In the genomic region with DNA sequence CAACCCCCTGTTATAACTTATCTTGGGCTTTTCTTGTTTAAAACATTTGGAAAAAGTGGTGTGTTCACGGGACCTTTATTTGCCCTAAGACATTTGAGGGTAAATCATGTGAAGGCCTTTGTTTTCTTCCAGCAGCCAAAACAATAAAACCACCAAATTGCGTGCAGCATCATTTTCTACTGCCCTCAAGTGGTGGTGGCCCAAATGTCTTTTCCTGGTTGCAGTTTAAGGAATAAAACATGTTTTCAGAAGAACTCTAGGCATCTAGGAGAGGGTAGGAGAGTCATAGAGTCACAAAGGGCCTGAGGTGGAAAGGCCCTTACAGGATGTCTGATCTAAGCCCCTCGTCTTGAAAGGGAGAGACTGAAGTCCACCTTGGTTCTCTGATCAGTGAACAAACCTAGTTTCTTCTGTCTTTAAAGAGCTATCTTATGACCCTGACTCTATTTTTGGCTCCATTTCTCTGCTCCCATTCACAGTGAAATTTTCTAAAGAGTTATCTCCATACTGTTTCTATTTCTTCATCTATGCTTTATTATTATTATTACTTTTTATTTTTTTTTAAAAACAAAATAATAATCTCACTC, we compare ENCODE assay signal across 8 cellular contexts. TPM values are rescaled to one million over a fixed set of nuclear protein-coding genes. Genes with fewer than 3 reads are reported as not detected.
DNase-seq lines count a peak whose midpoint lies in the region; ATAC-seq and TF ChIP-seq lines count a peak whose summit lies in the region.

No MANE protein-coding gene starts in this region.

- no peaks in the 10 kb centered on the region for H3K4me1 ChIP-seq in CD8-positive, alpha-beta memory T cell (ENCODE audit: insufficient read depth, low read length)
- H3K4me1 ChIP-seq in GM23338 (ENCODE audit: insufficient read depth) (no peaks in the 10 kb centered on the region), OCI-LY1 (ENCODE audit: insufficient read depth, low read length, severe bottlenecking) (peaks cover 12% of the 10 kb centered on the region), adipocyte (ENCODE audit: control insufficient read depth, insufficient read depth, low read length) (peaks cover 7% of the 10 kb centered on the region), heart left ventricle (peaks cover 0 to 10% (median 6%) of the 10 kb centered on the region in 12 donors)

- peaks cover 8 to 14% (median 10%) of the 10 kb centered on the region in 3 donors for H3K4me1 Mint-ChIP-seq in CD8-positive, alpha-beta memory T cell
- H3K4me1 Mint-ChIP-seq in GM23338 = peaks cover 3% of the 10 kb centered on the region; the same call in 2 of the 3 replicates

- H2AFZ ChIP-seq in GM23338 (peak overlapping the region; percentile 91; the same call in 1 of the 2 replicates), OCI-LY1 (ENCODE audit: low read length) (peak overlapping the region; percentile 30; the same call in 1 of the 2 replicates)

- no peaks in the 10 kb centered on the region for H3K9me2 ChIP-seq in GM23338 (ENCODE audit: insufficient read depth)
- no peaks in the 10 kb centered on the region for H3K9me2 ChIP-seq in OCI-LY1 (ENCODE audit: low read depth, low read length)

- H3K79me2 ChIP-seq in GM23338 (replicated peaks; ENCODE audit: insufficient read depth) (no peaks in the 10 kb centered on the region), OCI-LY1 (ENCODE audit: insufficient read depth, low read length) (no peaks in the 10 kb centered on the region)

- POLR2A ChIA-PET in CD8-positive, alpha-beta memory T cell (lab: Charles Lee) = no interaction called here

- intact Hi-C loops in heart left ventricle (cut with DNase I) = loop anchor here in 3 of 10 donors (10.0 kb wide), 3 partner anchors 180 to 210 kb away; no protein-coding TSS in a partner anchor

- peak; percentile 12 to 67 (median 15) for DNase-seq in CD8-positive, alpha-beta memory T cell
- DNase-seq in GM23338 (ENCODE audit: low spot score) (peak; percentile 76), adipocyte (ENCODE audit: low read depth) (peak; percentile 90), heart left ventricle (peak in 3 of 5 donors; percentile 33 to 46 (median 42)), renal cortical epithelial cell (ENCODE audit: low read depth) (peak; percentile 74), GF-D8 (lab: John Stamatoyannopoulos, UW) (no peak)

- no peaks in the 10 kb centered on the region for H3K36me3 ChIP-seq in CD8-positive, alpha-beta memory T cell (ENCODE audit: insufficient read depth, low read length)
- H3K36me3 ChIP-seq in GM23338 (ENCODE audit: insufficient read depth) (no peaks in the 10 kb centered on the region), OCI-LY1 (ENCODE audit: insufficient read depth, low read length) (no peaks in the 10 kb centered on the region), adipocyte (ENCODE audit: control insufficient read depth, insufficient read depth, low read length, severe bottlenecking) (no peaks in the 10 kb centered on the region), heart left ventricle (no peaks in the 10 kb centered on the region)

- peaks cover 0 to under 1% (median 0%) of the 10 kb centered on the region in 3 donors for H3K36me3 Mint-ChIP-seq in CD8-positive, alpha-beta memory T cell
- H3K36me3 Mint-ChIP-seq in GM23338 (ENCODE audit: low read depth) = no peaks in the 10 kb centered on the region

- H3K9me3 ChIP-seq in CD8-positive, alpha-beta memory T cell (ENCODE audit: low read length) = no peaks in the 10 kb centered on the region
- H3K9me3 ChIP-seq in OCI-LY1 (ENCODE audit: low read length) (no peaks in the 10 kb centered on the region), adipocyte (ENCODE audit: control insufficient read depth, low read length) (no peaks in the 10 kb centered on the region), heart left ventricle (peaks cover 0 to 6% (median 0%) of the 10 kb centered on the region in 12 donors)

- CTCF ChIA-PET in CD8-positive, alpha-beta memory T cell (lab: Charles Lee) = interaction anchor here (0.6 to 2.5 kb wide), 10 partner anchors 8 to 1090 kb away, joined by 3 to 14 read pairs (median 4); partner anchors contain the start of gene EPS15

- H3K4me3 ChIP-seq in CD8-positive, alpha-beta memory T cell (ENCODE audit: low read length) = no peak overlapping the region
- no peak overlapping the region for H3K4me3 ChIP-seq in GM23338
- H3K4me3 ChIP-seq in OCI-LY1 (ENCODE audit: low read depth, low read length, poor library complexity, severe bottlenecking) = no peak overlapping the region
- H3K4me3 ChIP-seq in adipocyte (ENCODE audit: low read length) = no peak overlapping the region
- no peak overlapping the region for H3K4me3 ChIP-seq in heart left ventricle

- no peaks in the 10 kb centered on the region for H3K9me3 Mint-ChIP-seq in CD8-positive, alpha-beta memory T cell
- H3K9me3 Mint-ChIP-seq in GM23338 = no peaks in the 10 kb centered on the region; the same call in 2 of the 3 replicates

- no peaks in the 10 kb centered on the region for H3K27me3 Mint-ChIP-seq in CD8-positive, alpha-beta memory T cell
- H3K27me3 Mint-ChIP-seq in GM23338 (ENCODE audit: insufficient read depth, low read depth, poor library complexity) = no peaks in the 10 kb centered on the region

- no peak overlapping the region; the same call in 1 of the 2 replicates for H3K9ac ChIP-seq in OCI-LY1 (ENCODE audit: low read length)
- peak overlapping the region; percentile 56 for H3K9ac ChIP-seq in adipocyte (ENCODE audit: low read length)

- no peak overlapping the region for H3K27ac ChIP-seq in CD8-positive, alpha-beta memory T cell (ENCODE audit: low read depth, low read length)
- H3K27ac ChIP-seq in GM23338 (ENCODE audit: low read depth) (no peak overlapping the region), OCI-LY1 (ENCODE audit: low read depth, low read length, poor library complexity, severe bottlenecking) (peak overlapping the region; percentile 4), heart left ventricle (peak overlapping the region in 2 of 12 donors; percentile 6 to 16)

- H3K4me2 ChIP-seq in GM23338 = no peak overlapping the region
- no peak overlapping the region for H3K4me2 ChIP-seq in OCI-LY1 (ENCODE audit: low read length)

- TF ChIP-seq POLR2A in heart left ventricle (IDR thresholded peaks at IDR 0.05) = no peak

- H3K27me3 ChIP-seq in CD8-positive, alpha-beta memory T cell (ENCODE audit: insufficient read depth, low read length, poor library complexity, severe bottlenecking) = no peaks in the 10 kb centered on the region
- H3K27me3 ChIP-seq in GM23338 (ENCODE audit: insufficient read depth) (no peaks in the 10 kb centered on the region), OCI-LY1 (ENCODE audit: insufficient read depth, low read length) (no peaks in the 10 kb centered on the region), adipocyte (replicated peaks; ENCODE audit: control insufficient read depth, insufficient read depth, low read length) (no peaks in the 10 kb centered on the region), heart left ventricle (no peaks in the 10 kb centered on the region)

- ATAC-seq in GM23338 (peak; percentile 72), heart left ventricle (peak in 3 of 4 donors; percentile 24 to 67 (median 55)), GM21367 (IDR thresholded peaks at IDR 0.05; ENCODE audit: unreplicated experiment) (no peak)

- H3F3A ChIP-seq in GM23338 (replicated peaks; ENCODE audit: low read depth) (no peaks in the 10 kb centered on the region), OCI-LY1 (ENCODE audit: insufficient read depth, low read length) (no peaks in the 10 kb centered on the region)

- peak overlapping the region in 7 of 8 donors; percentile 34 to 87 (median 73) for H3K27ac Mint-ChIP-seq in CD8-positive, alpha-beta memory T cell
- no peak overlapping the region for H3K27ac Mint-ChIP-seq in GM23338

- 12 to 33% (median 17%) methylated on average over 3 of the region's 3 CpGs for WGBS in heart left ventricle, 4 donors

- peak overlapping the region in 1 of 7 donors; percentile 52 for H3K4me3 Mint-ChIP-seq in CD8-positive, alpha-beta memory T cell
- H3K4me3 Mint-ChIP-seq in GM23338 = no peak overlapping the region

- TF ChIP-seq CTCF in GM23338 (conservative IDR thresholded peaks at IDR 0.05; ENCODE audit: low read depth in 2 of 2) = peak; percentile 85 to 88
- TF ChIP-seq CTCF in OCI-LY1 (IDR thresholded peaks at IDR 0.05; ENCODE audit: low read length) = peak; percentile 93
- TF ChIP-seq CTCF in heart left ventricle (IDR thresholded peaks at IDR 0.05) = peak; percentile 53 to 83 (median 70)

- H4K20me1 ChIP-seq in GM23338 (replicated peaks; ENCODE audit: insufficient read depth) (no peaks in the 10 kb centered on the region), OCI-LY1 (ENCODE audit: insufficient read depth, low read length) (no peaks in the 10 kb centered on the region)

TF ChIP-seq in GM23338, 12 proteins besides CTCF, POLR2A, EP300 and RAD21 (continues in another document):
- TF ChIP-seq, protein P1, sequence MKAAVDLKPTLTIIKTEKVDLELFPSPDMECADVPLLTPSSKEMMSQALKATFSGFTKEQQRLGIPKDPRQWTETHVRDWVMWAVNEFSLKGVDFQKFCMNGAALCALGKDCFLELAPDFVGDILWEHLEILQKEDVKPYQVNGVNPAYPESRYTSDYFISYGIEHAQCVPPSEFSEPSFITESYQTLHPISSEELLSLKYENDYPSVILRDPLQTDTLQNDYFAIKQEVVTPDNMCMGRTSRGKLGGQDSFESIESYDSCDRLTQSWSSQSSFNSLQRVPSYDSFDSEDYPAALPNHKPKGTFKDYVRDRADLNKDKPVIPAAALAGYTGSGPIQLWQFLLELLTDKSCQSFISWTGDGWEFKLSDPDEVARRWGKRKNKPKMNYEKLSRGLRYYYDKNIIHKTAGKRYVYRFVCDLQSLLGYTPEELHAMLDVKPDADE (IDR thresholded peaks at IDR 0.05) = no peak
- TF ChIP-seq JUNB (IDR thresholded peaks at IDR 0.05; ENCODE audit: unreplicated experiment) (no peak), EZH2 (IDR thresholded peaks at IDR 0.05; ENCODE audit: low read depth, unreplicated experiment) (no peak), STAT1 (IDR thresholded peaks at IDR 0.05; ENCODE audit: unreplicated experiment) (no peak), NANOG (IDR thresholded peaks at IDR 0.05; ENCODE audit: borderline replicate concordance) (no peak), CREB1 (CRISPR knock-in tag; IDR thresholded peaks at IDR 0.05; ENCODE audit: low read depth) (no peak), EZH2phosphoT487 (IDR thresholded peaks at IDR 0.05; ENCODE audit: unreplicated experiment) (no peak), ZNF331 (CRISPR knock-in tag; IDR thresholded peaks at IDR 0.05; ENCODE audit: low read depth) (no peak), ZNF114 (CRISPR knock-in tag; IDR thresholded peaks at IDR 0.05) (no peak)

RNA-seq across cellular contexts. Expression of gene EPS15, which starts 16.0 kb away (rescaled TPM):
- 100 to 1,000 TPM; 108 to 112 TPM for total RNA-seq in CD8-positive, alpha-beta memory T cell
- 59.6 TPM for polyA plus RNA-seq in CD8-positive, alpha-beta memory T cell
- 76.5 and 86.1 TPM in 2 replicates for total RNA-seq in GM23338 (2014; rRNA removed; shearing (Covaris generic))
- polyA plus RNA-seq in GM23338 (2016; fragmentation: Nextera tagmentation; extraction: Ambion mirVana) (24.9 and 31.0 TPM in 2 replicates), heart left ventricle (10 to 100 TPM; 19.9 to 21.8 TPM)
- total RNA-seq in heart left ventricle (10 to 100 TPM; 48.4 to 80.6 (median 72.8) TPM), renal cortical epithelial cell (52.3 and 67.6 TPM in 2 replicates)
